In the genomic region with DNA sequence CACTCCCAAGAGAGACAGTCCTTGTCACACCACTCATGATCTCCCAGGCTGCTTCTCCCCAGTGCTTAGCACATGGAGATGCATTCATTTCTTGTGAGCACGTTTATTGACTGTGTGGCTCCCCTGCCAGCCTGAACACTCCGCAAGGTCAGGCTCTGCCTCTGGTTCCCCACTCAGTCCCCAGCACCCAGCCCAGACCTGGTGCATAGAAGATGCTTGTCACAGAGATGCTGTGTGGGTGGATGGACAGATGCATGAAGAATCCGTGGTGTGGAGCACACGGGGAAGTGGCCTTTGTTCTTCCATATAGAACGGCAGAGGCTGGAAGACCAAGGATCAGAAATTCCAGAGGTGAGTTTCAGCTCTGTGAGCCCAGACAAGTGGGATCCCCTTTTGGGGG, we compare ENCODE assay signal across 19 cellular contexts. TPM values are rescaled to one million over a fixed set of nuclear protein-coding genes. Genes with fewer than 3 reads are reported as not detected.
DNase-seq lines count a peak whose midpoint lies in the region; ATAC-seq, FAIRE-seq and TF ChIP-seq lines count a peak whose summit lies in the region.
"Had no signal": no experiment of that assay in that cellular context is flagged by ENCODE, and none has a peak within 500 bp of the region (broad histone marks: within the 10 kb centered on the region; RNA-seq: fewer than 3 reads in every experiment).

No MANE protein-coding gene starts in this region.

- H3K9me3 ChIP-seq in BLaER1 (no peaks in the 10 kb centered on the region), OCI-LY1 (ENCODE audit: low read length) (no peaks in the 10 kb centered on the region), GM12878 (replicated peaks; ENCODE audit: control insufficient read depth, insufficient read depth, low read length) (no peaks in the 10 kb centered on the region), spleen (no peaks in the 10 kb centered on the region)
- H3K9me3 ChIP-seq: A549 had no signal

- TF ChIP-seq CTCF in OCI-LY1 (IDR thresholded peaks at IDR 0.05; ENCODE audit: low read length) (no peak), GM12878 (IDR thresholded peaks at IDR 0.05 in 2 of 3, conservative IDR thresholded peaks at IDR 0.05 in 1 of 3; ENCODE audit: control insufficient read depth in 2 of 3, extremely low read depth in 1 of 3, insufficient read depth in 1 of 3, low read depth in 3 of 3, low read length in 3 of 3) (no peak), spleen (IDR thresholded peaks at IDR 0.05 in 8 of 11, conservative IDR thresholded peaks at IDR 0.05 in 3 of 11) (no peak), foreskin keratinocyte (conservative IDR thresholded peaks at IDR 0.05) (no peak)

- H2AFZ ChIP-seq in OCI-LY1 (ENCODE audit: low read length) = no peak overlapping the region
- peak overlapping the region; percentile 26; the same call in 1 of the 2 replicates for H2AFZ ChIP-seq in GM12878 (ENCODE audit: control insufficient read depth, low read depth, low read length)

- no peak for TF ChIP-seq RAD21 in GM12878 (IDR thresholded peaks at IDR 0.05; ENCODE audit: insufficient read depth, low read depth, low read length)

- POLR2A ChIA-PET in GM12878 (lab: Charles Lee) = interaction anchor here (1.0 to 2.5 kb wide), 3 partner anchors 20 to 79 kb away, joined by 3 to 8 read pairs (median 6); no protein-coding TSS in a partner anchor

- H3K9ac ChIP-seq in BLaER1 (peak overlapping the region; percentile 92), OCI-LY1 (ENCODE audit: low read length) (peak overlapping the region; percentile 63), GM12878 (ENCODE audit: control insufficient read depth, insufficient read depth, low read length) (peak overlapping the region; percentile 74; the same call in 1 of the 2 replicates)

- H3K4me1 ChIP-seq in BLaER1 = peaks cover 91% of the 10 kb centered on the region
- peaks cover 96% of the 10 kb centered on the region for H3K4me1 ChIP-seq in OCI-LY1 (ENCODE audit: insufficient read depth, low read length, severe bottlenecking)
- H3K4me1 ChIP-seq in GM12878 (ENCODE audit: control insufficient read depth, insufficient read depth, low read length) = peaks cover 87% of the 10 kb centered on the region
- H3K4me1 ChIP-seq in spleen = peaks cover 18 to 88% (median 62%) of the 10 kb centered on the region in 6 donors
- no peaks in the 10 kb centered on the region for H3K4me1 ChIP-seq in foreskin keratinocyte
- H3K4me1 ChIP-seq: A549 had no signal

- CTCF ChIA-PET in GM12878 (lab: Yijun Ruan, JAX) = interaction anchor here (1.5 to 2.2 kb wide), 5 partner anchors 20 to 262 kb away, joined by 4 to 8 read pairs (median 6); no protein-coding TSS in a partner anchor

- no peaks in the 10 kb centered on the region for H3K79me2 ChIP-seq in OCI-LY1 (ENCODE audit: insufficient read depth, low read length)
- H3K79me2 ChIP-seq in GM12878 (ENCODE audit: control insufficient read depth, insufficient read depth, low read length) = no peaks in the 10 kb centered on the region

- H3K4me2 ChIP-seq in BLaER1 = peak overlapping the region; percentile 87
- H3K4me2 ChIP-seq in OCI-LY1 (ENCODE audit: low read length) = peak overlapping the region; percentile 80; the same call in 1 of the 2 replicates
- peak overlapping the region; percentile 93; the same call in 1 of the 2 replicates for H3K4me2 ChIP-seq in GM12878 (ENCODE audit: control insufficient read depth, insufficient read depth)
- H3K4me2 ChIP-seq: A549 had no signal

- in situ Hi-C loops in GM12878 (cut with MboI) = loop anchor here (5.0 kb wide), 1 partner anchor 110 kb away; no protein-coding TSS in a partner anchor

- H3K27ac ChIP-seq in BLaER1 (peak overlapping the region; percentile 99), OCI-LY1 (ENCODE audit: low read depth, low read length, poor library complexity, severe bottlenecking) (peak overlapping the region; percentile 100), GM12878 (ENCODE audit: control insufficient read depth, insufficient read depth) (peak overlapping the region; percentile 97), spleen (peak overlapping the region; percentile 51 to 92 (median 73)), foreskin keratinocyte (no peak overlapping the region)
- H3K27ac ChIP-seq: A549 had no signal

- RAD21 ChIA-PET in GM12878 (lab: Charles Lee; ENCODE audit: unreplicated experiment) = interaction anchor here (1.0 to 7.9 kb wide), 4 partner anchors 24 to 109 kb away, joined by 3 to 61 read pairs (median 6); no protein-coding TSS in a partner anchor

- 0 out of 2 replicates have a peak, but pooled peaks cover 4% of the 10 kb centered on the region for H3F3A ChIP-seq in OCI-LY1 (ENCODE audit: insufficient read depth, low read length)

- no peak for ATAC-seq in GM12878
- ATAC-seq in foreskin keratinocyte = no peak
- ATAC-seq: A549, SK-N-SH treated with all-trans-retinoic acid at 6 μM for 48 hours had no signal

- WGBS in GM12878 (ENCODE audit: insufficient coverage, insufficient replicate concordance, low lambda C conversion rate, missing lambda C conversion rate) = 58% methylated on average over 5 of the region's 5 CpGs
- WGBS in spleen, 5 donors = 76 to 90% (median 82%) methylated on average over 5 of the region's 5 CpGs

- intact Hi-C loops in GM12878 (cut with micrococcal nuclease; ENCODE audit: unreplicated experiment) (loop anchor here (10.0 kb wide), 2 partner anchors 437 to 507 kb away; partner anchors contain the start of gene RC3H2), spleen (cut with DNase I; ENCODE audit: low total_unique reads) (loop anchor here (10.0 kb wide), 1 partner anchor 237 kb away; no protein-coding TSS in a partner anchor)

- no peaks in the 10 kb centered on the region for H3K36me3 ChIP-seq in BLaER1
- H3K36me3 ChIP-seq in OCI-LY1 (ENCODE audit: insufficient read depth, low read length) = no peaks in the 10 kb centered on the region
- no peaks in the 10 kb centered on the region for H3K36me3 ChIP-seq in GM12878 (ENCODE audit: control insufficient read depth in 2 of 2, insufficient read depth in 2 of 2, low read length in 1 of 2)
- no peaks in the 10 kb centered on the region for H3K36me3 ChIP-seq in spleen

- TF ChIP-seq EP300 in GM12878 (IDR thresholded peaks at IDR 0.05; ENCODE audit: borderline replicate concordance in 1 of 2, control insufficient read depth in 1 of 2, low read depth in 2 of 2, low read length in 2 of 2) = no peak

- H3K27me3 ChIP-seq in BLaER1 (no peaks in the 10 kb centered on the region), OCI-LY1 (ENCODE audit: insufficient read depth, low read length) (no peaks in the 10 kb centered on the region), GM12878 (replicated peaks in 1 of 2; ENCODE audit: control insufficient read depth in 2 of 2, insufficient read depth in 2 of 2, low read length in 1 of 2) (no peaks in the 10 kb centered on the region), spleen (replicated peaks in 1 of 7) (no peaks in the 10 kb centered on the region), foreskin keratinocyte (no peaks in the 10 kb centered on the region)

- no peaks in the 10 kb centered on the region for H3K9me2 ChIP-seq in OCI-LY1 (ENCODE audit: low read depth, low read length)

- no peak for FAIRE-seq in GM12878 (lab: Jason Lieb, UNC)
- FAIRE-seq: A549 had no signal

- no TSS peak for BruUV-seq in GM12878 (replicated peaks; lab: Mats Ljungman, UMichigan)

- TF ChIP-seq POLR2A in GM12878 (IDR thresholded peaks at IDR 0.05; ENCODE audit: low read depth, low read length) (no peak), spleen (IDR thresholded peaks at IDR 0.05) (no peak)

- H3K4me3 ChIP-seq in BLaER1 (peak overlapping the region; percentile 32; the same call in 1 of the 2 replicates), OCI-LY1 (ENCODE audit: low read depth, low read length, poor library complexity, severe bottlenecking) (no peak overlapping the region), GM12878 (no peak overlapping the region), spleen (no peak overlapping the region)
- H3K4me3 ChIP-seq: A549 had no signal

- SMC1A ChIA-PET in GM12878 (lab: Charles Lee; ENCODE audit: uncharacterized antibody, unreplicated experiment) = interaction anchor here (1.1 to 12.9 kb wide), 4 partner anchors 20 to 247 kb away, joined by 3 to 268 read pairs (median 5); no protein-coding TSS in a partner anchor

- no peak for DNase-seq in GM12878 (ENCODE audit: low read depth, low spot score)
- no peak for DNase-seq in spleen
- DNase-seq in foreskin keratinocyte = no peak
- DNase-seq in NCI-H774 (lab: John Stamatoyannopoulos, UW) = no peak
- no peak for DNase-seq in stimulated activated naive CD4-positive, alpha-beta T cell (lab: John Stamatoyannopoulos, UW)
- DNase-seq in activated CD4-positive, alpha-beta T cell treated with anti-CD3 and anti-CD28 coated beads for 4 hours = no peak
- DNase-seq: DMS79 treated with DMSO at 0.1 percent for 48 hours, H9, NCI-H1105 treated with DMSO at 0.1 percent for 48 hours, NCI-H1694, NCI-H510A, NCI-H748 treated with DMSO at 0.1 percent for 48 hours, RPMI8226, SHP77 treated with DMSO at 0.1 percent for 48 hours had no signal

- no peaks in the 10 kb centered on the region for H4K20me1 ChIP-seq in BLaER1
- H4K20me1 ChIP-seq in OCI-LY1 (ENCODE audit: insufficient read depth, low read length) = no peaks in the 10 kb centered on the region
- no peaks in the 10 kb centered on the region for H4K20me1 ChIP-seq in GM12878 (ENCODE audit: control insufficient read depth, insufficient read depth)

RNA-seq across cellular contexts. Expression of gene CRB2, which starts 13.8 kb away (rescaled TPM):
- 0.51 and 1.2 TPM in 2 replicates for total RNA-seq in GM12878 (2013; cell fraction: nucleolus; rRNA removed)
- total RNA-seq in GM12878 (2014; rRNA removed) (0.23 and 0.33 TPM in 2 replicates), GM12878 (2014; rRNA removed; fragmentation: Illumina TruSeq; extraction: Trizol) (0.27 and 0.28 TPM in 2 replicates), GM12878 (2021) (0.69 and 0.80 TPM in 2 replicates), spleen (1 to 10 TPM in 6 of 7 donors, under 1 TPM in 1; 0.34 to 3.0 (median 2.2) TPM), foreskin keratinocyte (not detected in 2 replicates)
- 0.16 TPM for polyA plus RNA-seq in GM12878 (2011; ENCODE audit: low read depth)
- polyA plus RNA-seq in GM12878 (2011; rRNA removed) (0.01 TPM in 2 replicates), GM12878 (2014; fragmentation: Illumina TruSeq; extraction: Trizol) (0.08 and 0.10 TPM in 2 replicates), GM12878 (2014; fragmentation: Nextera tagmentation; extraction: Ambion mirVana) (not detected), GM12878 (2014; rRNA removed) (0.38 and 0.47 TPM in 2 replicates), GM12878 (2016; fragmentation: Nextera tagmentation; extraction: Ambion mirVana) (under 1 TPM in 1 of 2 experiments, not detected in 1; 0.15 TPM), spleen (1 to 10 TPM in 1 of 3 donors, under 1 TPM in 2; 0.42 to 1.2 (median 0.52) TPM), foreskin keratinocyte (not detected in 2 replicates)
- 0.04 and 0.08 TPM in 2 replicates for polyA plus RNA-seq in GM12878 (2011; cell fraction: cytosol; rRNA removed)
- 0.25 and 0.26 TPM in 2 replicates for polyA plus RNA-seq in GM12878 (2011; cell fraction: nucleus; rRNA removed)
- 0.48 and 0.51 TPM in 2 replicates for polyA plus RNA-seq in GM12878 (2012)
- polyA minus RNA-seq in GM12878 (2011; rRNA and poly(A)+ RNA removed) = 0.07 and 0.10 TPM in 2 replicates
- not detected in 2 replicates for polyA minus RNA-seq in GM12878 (2011; cell fraction: cytosol; rRNA and poly(A)+ RNA removed)
- 0.10 and 0.12 TPM in 2 replicates for polyA minus RNA-seq in GM12878 (2011; cell fraction: nucleus; rRNA and poly(A)+ RNA removed)
- polyA plus RNA-seq: CD14-positive monocyte had no signal
